ENCODE assay signal across 7 cellular contexts in the genomic region with DNA sequence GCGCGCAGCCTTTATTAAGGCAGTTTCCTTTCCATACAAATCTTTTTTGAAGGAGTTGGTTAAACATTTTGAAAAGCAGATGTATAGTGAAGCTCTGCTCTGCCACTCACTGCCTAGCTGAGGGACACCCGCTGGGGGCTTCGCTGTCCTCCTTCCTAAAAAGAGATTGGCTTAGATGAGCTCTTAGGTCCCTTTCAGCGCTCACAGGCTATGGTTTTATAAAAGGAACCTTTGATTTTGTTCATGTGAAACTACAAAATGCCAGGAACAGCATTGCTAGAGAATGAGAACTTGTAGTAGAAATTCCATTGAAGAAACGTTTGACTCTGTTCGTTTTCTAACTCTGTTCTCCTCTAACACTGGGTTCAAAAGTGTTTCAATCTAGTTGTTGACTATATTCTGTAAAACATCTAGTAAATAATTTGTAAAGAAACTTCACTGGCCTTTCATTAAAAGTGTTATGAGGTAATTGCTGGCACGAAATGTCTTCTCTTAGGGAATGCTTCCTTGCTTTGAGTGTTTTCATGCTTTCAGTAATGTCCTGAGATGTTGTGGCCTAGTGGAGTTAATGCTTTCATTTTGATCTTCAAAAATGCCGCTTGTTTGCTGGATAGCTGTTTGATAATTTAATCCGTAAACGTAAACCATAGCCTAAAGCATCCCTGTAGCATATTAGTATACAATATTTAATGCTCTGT. TPM values are rescaled to one million over a fixed set of nuclear protein-coding genes. Genes with fewer than 3 reads are reported as not detected.
A peak's percentile ranks its signal among the peaks of the same experiment; 100 is the strongest.
DNase-seq lines count a peak whose midpoint lies in the region; ATAC-seq and TF ChIP-seq lines count a peak whose summit lies in the region.

No MANE protein-coding gene starts in this region.

- H2AFZ ChIP-seq in HCT116 (ENCODE audit: low read depth, low read length, poor library complexity, severe bottlenecking) = no peak overlapping the region

- H3K4me1 ChIP-seq in HCT116 (ENCODE audit: control insufficient read depth in 1 of 2, insufficient read depth in 2 of 2, low read length in 2 of 2) (peaks cover 10 to 30% of the 10 kb centered on the region in 2 experiments), rectal smooth muscle tissue (ENCODE audit: control insufficient read depth, insufficient read depth, low read length) (peaks cover 13% of the 10 kb centered on the region)

- no peak for TF ChIP-seq POLR2A in HCT116 (IDR thresholded peaks at IDR 0.05; ENCODE audit: borderline replicate concordance, extremely low read depth, insufficient read depth, insufficient read length)

- no TSS peak for BruUV-seq in HCT116 (replicated peaks; lab: Mats Ljungman, UMichigan)

- no peaks in the 10 kb centered on the region for H3K9me3 Mint-ChIP-seq in T-helper 1 cell treated with Interleukin-12 subunit alpha and Interleukin-12 subunit beta and Interleukin-4 antibody, amounts not matched to agents 30 μg/mL and 1 μg/mL, for 36 hours

- peak overlapping the region; percentile 77 for H3K4me2 ChIP-seq in HCT116 (ENCODE audit: low read length)

- peaks cover 3% of the 10 kb centered on the region for H3K27me3 Mint-ChIP-seq in T-helper 1 cell treated with Interleukin-12 subunit alpha and Interleukin-12 subunit beta and Interleukin-4 antibody, amounts not matched to agents 30 μg/mL and 1 μg/mL, for 36 hours (ENCODE audit: low read depth)

- POLR2A ChIA-PET in HCT116 (lab: Charles Lee) = no interaction called here

- peaks cover 9% of the 10 kb centered on the region; the same call in 1 of the 2 replicates for H4K20me1 ChIP-seq in HCT116 (ENCODE audit: insufficient read depth)

- peaks cover 8% of the 10 kb centered on the region for H3K36me3 Mint-ChIP-seq in T-helper 1 cell treated with Interleukin-12 subunit alpha and Interleukin-12 subunit beta and Interleukin-4 antibody, amounts not matched to agents 30 μg/mL and 1 μg/mL, for 36 hours (ENCODE audit: low read depth)

- H3K9ac ChIP-seq in HCT116 (ENCODE audit: low read length) (peak overlapping the region; percentile 94), rectal smooth muscle tissue (ENCODE audit: low read length) (no peak overlapping the region)

- H3K4me3 ChIP-seq in HCT116 (replicated peaks in 1 of 2; ENCODE audit: low read depth in 1 of 2, low read length in 2 of 2) = peak overlapping the region; percentile 97 to 98
- peak overlapping the region; percentile 98 for H3K4me3 ChIP-seq in fibroblast of pulmonary artery (replicated peaks; ENCODE audit: low read depth, low read length)
- H3K4me3 ChIP-seq in rectal smooth muscle tissue (ENCODE audit: low read length) = peak overlapping the region; percentile 89

- TF ChIP-seq RAD21 in HCT116 (IDR thresholded peaks at IDR 0.05; ENCODE audit: low read depth) = no peak

- RAD21 ChIA-PET in HCT116 (lab: Charles Lee; ENCODE audit: low non-redundant PET in 1 of 2, low total read pairs in 2 of 2, uncharacterized antibody in 2 of 2, unreplicated experiment in 2 of 2) = no interaction called here

- H3K27ac Mint-ChIP-seq in T-helper 1 cell treated with Interleukin-12 subunit alpha and Interleukin-12 subunit beta and Interleukin-4 antibody, amounts not matched to agents 30 μg/mL and 1 μg/mL, for 36 hours = peak overlapping the region; percentile 97

- TF ChIP-seq CTCF in HCT116 (IDR thresholded peaks at IDR 0.05 in 2 of 3, conservative IDR thresholded peaks at IDR 0.05 in 1 of 3; ENCODE audit: borderline replicate concordance in 1 of 3, insufficient read depth in 1 of 3, low read depth in 2 of 3, low read length in 2 of 3) = no peak
- TF ChIP-seq CTCF in fibroblast of pulmonary artery (IDR thresholded peaks at IDR 0.05; ENCODE audit: low read length, missing control alignments) = no peak

- no peak for DNase-seq in HCT116 (ENCODE audit: low read depth, low spot score)
- DNase-seq in fibroblast of pulmonary artery (ENCODE audit: low read depth) = peak; percentile 38
- DNase-seq in NK-92 (lab: John Stamatoyannopoulos, UW; ENCODE audit: unreplicated experiment) = no peak
- DNase-seq in activated CD4-positive, alpha-beta T cell treated with anti-CD3 and anti-CD28 coated beads for 1 hour = no peak
- no peak for DNase-seq in posterior cingulate gyrus

- H3K27me3 ChIP-seq in HCT116 (ENCODE audit: insufficient read depth, low read length) (no peaks in the 10 kb centered on the region), rectal smooth muscle tissue (ENCODE audit: control insufficient read depth, insufficient read depth, low read length) (no peaks in the 10 kb centered on the region)

- H3K4me1 Mint-ChIP-seq in T-helper 1 cell treated with Interleukin-12 subunit alpha and Interleukin-12 subunit beta and Interleukin-4 antibody, amounts not matched to agents 30 μg/mL and 1 μg/mL, for 36 hours (ENCODE audit: low read depth) = peaks cover 37% of the 10 kb centered on the region

- intact Hi-C loops in HCT116 (cut with micrococcal nuclease) (loop anchor here (5.0 kb wide), 1 partner anchor 54 kb away; a partner anchor contains a TSS), posterior cingulate gyrus (cut with DNase I) (no loop called here)

- no peaks in the 10 kb centered on the region for H3K9me3 ChIP-seq in HCT116 (ENCODE audit: control insufficient read depth in 1 of 2, insufficient read depth in 1 of 2, low read depth in 1 of 2, low read length in 2 of 2)

- no peaks in the 10 kb centered on the region for H3K9me2 ChIP-seq in HCT116 (ENCODE audit: insufficient read depth)

- H3K4me3 Mint-ChIP-seq in T-helper 1 cell treated with Interleukin-12 subunit alpha and Interleukin-12 subunit beta and Interleukin-4 antibody, amounts not matched to agents 30 μg/mL and 1 μg/mL, for 36 hours = peak overlapping the region; percentile 99

- H3K27ac ChIP-seq in HCT116 (ENCODE audit: low read depth, low read length) (peak overlapping the region; percentile 2; the same call in 1 of the 2 replicates), rectal smooth muscle tissue (ENCODE audit: low read depth, low read length) (peak overlapping the region; percentile 95)

- ATAC-seq in HCT116 = no peak

- H3K79me2 ChIP-seq in HCT116 (ENCODE audit: insufficient read depth, low read length) = peaks cover 65% of the 10 kb centered on the region

- CTCF ChIA-PET in HCT116 (lab: Charles Lee) = no interaction called here

- H3K36me3 ChIP-seq in HCT116 (ENCODE audit: control insufficient read depth in 1 of 2, insufficient read depth in 2 of 2, low read length in 2 of 2) (no peaks in the 10 kb centered on the region), rectal smooth muscle tissue (ENCODE audit: control insufficient read depth, insufficient read depth, low read length) (no peaks in the 10 kb centered on the region)

TF ChIP-seq in HCT116, 20 proteins besides CTCF, POLR2A, EP300 and RAD21:
- no peak for TF ChIP-seq POLR2AphosphoS5 (IDR thresholded peaks at IDR 0.05; ENCODE audit: low read depth, low read length)
- TF ChIP-seq ZNF274 (IDR thresholded peaks at IDR 0.05; ENCODE audit: low read depth, low read length) = no peak
- TF ChIP-seq, protein P1, sequence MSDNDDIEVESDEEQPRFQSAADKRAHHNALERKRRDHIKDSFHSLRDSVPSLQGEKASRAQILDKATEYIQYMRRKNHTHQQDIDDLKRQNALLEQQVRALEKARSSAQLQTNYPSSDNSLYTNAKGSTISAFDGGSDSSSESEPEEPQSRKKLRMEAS (IDR thresholded peaks at IDR 0.05) = no peak
- no peak for TF ChIP-seq CEBPB (IDR thresholded peaks at IDR 0.05; ENCODE audit: low read depth)
- TF ChIP-seq ZFX (IDR thresholded peaks at IDR 0.05) = no peak
- no peak for TF ChIP-seq EZH2phosphoT487 (IDR thresholded peaks at IDR 0.05; ENCODE audit: borderline replicate concordance)
- no peak for TF ChIP-seq EZH2 (IDR thresholded peaks at IDR 0.05)
- TF ChIP-seq, protein P2, sequence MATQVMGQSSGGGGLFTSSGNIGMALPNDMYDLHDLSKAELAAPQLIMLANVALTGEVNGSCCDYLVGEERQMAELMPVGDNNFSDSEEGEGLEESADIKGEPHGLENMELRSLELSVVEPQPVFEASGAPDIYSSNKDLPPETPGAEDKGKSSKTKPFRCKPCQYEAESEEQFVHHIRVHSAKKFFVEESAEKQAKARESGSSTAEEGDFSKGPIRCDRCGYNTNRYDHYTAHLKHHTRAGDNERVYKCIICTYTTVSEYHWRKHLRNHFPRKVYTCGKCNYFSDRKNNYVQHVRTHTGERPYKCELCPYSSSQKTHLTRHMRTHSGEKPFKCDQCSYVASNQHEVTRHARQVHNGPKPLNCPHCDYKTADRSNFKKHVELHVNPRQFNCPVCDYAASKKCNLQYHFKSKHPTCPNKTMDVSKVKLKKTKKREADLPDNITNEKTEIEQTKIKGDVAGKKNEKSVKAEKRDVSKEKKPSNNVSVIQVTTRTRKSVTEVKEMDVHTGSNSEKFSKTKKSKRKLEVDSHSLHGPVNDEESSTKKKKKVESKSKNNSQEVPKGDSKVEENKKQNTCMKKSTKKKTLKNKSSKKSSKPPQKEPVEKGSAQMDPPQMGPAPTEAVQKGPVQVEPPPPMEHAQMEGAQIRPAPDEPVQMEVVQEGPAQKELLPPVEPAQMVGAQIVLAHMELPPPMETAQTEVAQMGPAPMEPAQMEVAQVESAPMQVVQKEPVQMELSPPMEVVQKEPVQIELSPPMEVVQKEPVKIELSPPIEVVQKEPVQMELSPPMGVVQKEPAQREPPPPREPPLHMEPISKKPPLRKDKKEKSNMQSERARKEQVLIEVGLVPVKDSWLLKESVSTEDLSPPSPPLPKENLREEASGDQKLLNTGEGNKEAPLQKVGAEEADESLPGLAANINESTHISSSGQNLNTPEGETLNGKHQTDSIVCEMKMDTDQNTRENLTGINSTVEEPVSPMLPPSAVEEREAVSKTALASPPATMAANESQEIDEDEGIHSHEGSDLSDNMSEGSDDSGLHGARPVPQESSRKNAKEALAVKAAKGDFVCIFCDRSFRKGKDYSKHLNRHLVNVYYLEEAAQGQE (IDR thresholded peaks at IDR 0.05; ENCODE audit: low read depth) = no peak
- no peak for TF ChIP-seq JUND (IDR thresholded peaks at IDR 0.05)
- no peak for TF ChIP-seq SRF (IDR thresholded peaks at IDR 0.05; ENCODE audit: low read depth)
- TF ChIP-seq SIN3A (IDR thresholded peaks at IDR 0.05; ENCODE audit: low read depth) = no peak
- no peak for TF ChIP-seq SP1 (IDR thresholded peaks at IDR 0.05; ENCODE audit: low read depth)
TF ChIP-seq in HCT116: peak in this region for 0.

RNA-seq across cellular contexts. Expression of a gene that starts 1.6 kb away (rescaled TPM):
- total RNA-seq in HCT116 (2021; ENCODE audit: unreplicated experiment) = 72.5 TPM
- 58.5 and 65.3 TPM in 2 replicates for polyA plus RNA-seq in HCT116 (2012)

RNA-seq across cellular contexts. Expression of a gene that starts 52.7 kb away (rescaled TPM):
- total RNA-seq in HCT116 (2021; ENCODE audit: unreplicated experiment) = 238 TPM
- 220 and 254 TPM in 2 replicates for polyA plus RNA-seq in HCT116 (2012)
